15 cellular contexts compared by ENCODE assay signal in the genomic region with DNA sequence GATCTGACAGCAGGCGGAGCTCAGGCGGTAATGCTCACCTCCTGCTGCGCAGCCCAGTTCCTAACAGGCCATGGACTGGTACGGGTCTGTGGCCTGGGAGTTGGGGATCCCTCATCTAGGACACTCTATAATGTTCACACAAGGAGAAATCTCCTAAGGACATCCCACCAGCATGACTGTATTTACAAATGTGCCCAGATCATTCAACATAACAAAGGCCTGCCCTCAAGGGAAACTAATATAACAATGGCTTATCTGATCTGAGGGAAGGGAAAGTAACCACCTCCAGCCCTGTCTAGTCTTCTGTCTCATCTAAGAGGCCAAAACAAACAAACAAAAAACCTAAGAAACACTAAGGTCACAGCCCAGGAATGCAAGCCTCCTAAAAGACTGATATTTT.
DNase-seq lines count a peak whose midpoint lies in the region; ATAC-seq, FAIRE-seq and TF ChIP-seq lines count a peak whose summit lies in the region.
"Had no signal": no experiment of that assay in that cellular context is flagged by ENCODE, and none has a peak within 500 bp of the region (broad histone marks: within the 10 kb centered on the region; RNA-seq: fewer than 3 reads in every experiment).

No MANE protein-coding gene starts in this region.

- no peak overlapping the region for H3K9ac ChIP-seq in IMR-90 (ENCODE audit: low read depth, low read length)
- no peak overlapping the region for H3K9ac ChIP-seq in mammary epithelial cell (ENCODE audit: insufficient read depth, low read length)
- H3K9ac ChIP-seq in kidney (ENCODE audit: low read length in 2 of 2) = no peak overlapping the region

- no peak overlapping the region for H3K14ac ChIP-seq in IMR-90 (replicated peaks; ENCODE audit: low read depth, low read length)

- no peak overlapping the region for H2BK120ac ChIP-seq in IMR-90 (ENCODE audit: low read depth, low read length)

- H3K4me2 ChIP-seq in IMR-90 (ENCODE audit: low read depth, low read length) (no peak overlapping the region), mammary epithelial cell (ENCODE audit: insufficient read depth, low read depth, low read length) (no peak overlapping the region)

- H2BK5ac ChIP-seq in IMR-90 (ENCODE audit: low read depth, low read length, poor library complexity, severe bottlenecking) = no peak overlapping the region

- H2AK5ac ChIP-seq in IMR-90 (ENCODE audit: low read depth, low read length) = no peak overlapping the region

- H3K27ac ChIP-seq in IMR-90 (ENCODE audit: insufficient read depth, low read length) (no peak overlapping the region), mammary epithelial cell (ENCODE audit: insufficient read depth, low read depth, low read length) (no peak overlapping the region), kidney (ENCODE audit: low read depth in 2 of 2, low read length in 2 of 2) (no peak overlapping the region)

- no peak overlapping the region for H3K23ac ChIP-seq in IMR-90 (ENCODE audit: low read depth, low read length)

- no peak overlapping the region for H4K5ac ChIP-seq in IMR-90 (ENCODE audit: low read depth, low read length)

- H3K4me3 ChIP-seq in IMR-90 (ENCODE audit: insufficient read depth, low read depth, low read length) = no peak overlapping the region
- no peak overlapping the region for H3K4me3 ChIP-seq in mammary epithelial cell (replicated peaks in 1 of 3; ENCODE audit: insufficient read depth in 1 of 3, low read depth in 2 of 3, low read length in 3 of 3)
- no peak overlapping the region for H3K4me3 ChIP-seq in kidney (ENCODE audit: low read length in 2 of 2)

- H4K20me1 ChIP-seq in IMR-90 (ENCODE audit: insufficient read depth, low read length) (no peaks in the 10 kb centered on the region), mammary epithelial cell (ENCODE audit: insufficient read depth, low read length) (no peaks in the 10 kb centered on the region)

- no peak overlapping the region for H4K8ac ChIP-seq in IMR-90 (ENCODE audit: low read depth in 2 of 2, low read length in 2 of 2)

- POLR2A ChIA-PET in IMR-90 (lab: Charles Lee; ENCODE audit: unreplicated experiment) = no interaction called here

- no peak for TF ChIP-seq RAD21 in IMR-90 (IDR thresholded peaks at IDR 0.05; ENCODE audit: low read length)

- dilution Hi-C loops in IMR-90 (cut with HindIII; ENCODE audit: low sequenced_read_pairs, unreplicated experiment) (no loop called here), mammary epithelial cell (cut with HindIII; ENCODE audit: low sequenced_read_pairs) (no loop called here)

- CTCF ChIA-PET in IMR-90 (lab: Yijun Ruan, JAX) = no interaction called here
- CTCF ChIA-PET in mammary epithelial cell (lab: Charles Lee; ENCODE audit: low non-redundant PET) = no interaction called here

- no peak overlapping the region for H3K56ac ChIP-seq in IMR-90 (ENCODE audit: extremely low read depth, insufficient read depth, low read length)

- H2AK9ac ChIP-seq in IMR-90 (replicated peaks; ENCODE audit: low read depth, low read length, poor library complexity) = no peak overlapping the region

- H3K79me1 ChIP-seq in IMR-90 (ENCODE audit: low read depth in 1 of 2, low read length in 2 of 2) = no peaks in the 10 kb centered on the region; a peak in 1 of 4 replicates

- H3K27me3 ChIP-seq in IMR-90 (ENCODE audit: control insufficient read depth, insufficient read depth, low read length) = no peaks in the 10 kb centered on the region
- H3K27me3 ChIP-seq in mammary epithelial cell (ENCODE audit: insufficient read depth, low read length) = no peaks in the 10 kb centered on the region

- TF ChIP-seq CTCF in IMR-90 (conservative IDR thresholded peaks at IDR 0.05; ENCODE audit: low read depth, low read length) = no peak
- TF ChIP-seq CTCF in mammary epithelial cell (conservative IDR thresholded peaks at IDR 0.05 in 1 of 2, IDR thresholded peaks at IDR 0.05 in 1 of 2; ENCODE audit: extremely low read depth in 1 of 2, insufficient read depth in 1 of 2, low read depth in 1 of 2, low read length in 2 of 2) = no peak
- TF ChIP-seq CTCF in kidney (IDR thresholded peaks at IDR 0.05; ENCODE audit: borderline replicate concordance, extremely low read depth, insufficient read depth) = no peak

- H3K36me3 ChIP-seq in IMR-90 (ENCODE audit: control insufficient read depth, insufficient read depth, low read length) (no peaks in the 10 kb centered on the region), mammary epithelial cell (ENCODE audit: insufficient read depth, low read length) (no peaks in the 10 kb centered on the region), kidney (ENCODE audit: control insufficient read depth in 1 of 2, insufficient read depth in 2 of 2, low read length in 2 of 2) (no peaks in the 10 kb centered on the region)

- no peak overlapping the region for H2BK20ac ChIP-seq in IMR-90 (ENCODE audit: low read depth, low read length)

- no CpG with 5 or more reads among the region's 4 CpGs for WGBS in IMR-90 (ENCODE audit: extremely low coverage in 2 of 2, insufficient read length in 1 of 2), 2 experiments
- WGBS in mammary epithelial cell (ENCODE audit: low coverage, missing lambda C conversion rate) = 100% methylated on average over 4 of the region's 4 CpGs

- H2AFZ ChIP-seq in IMR-90 (replicated peaks; ENCODE audit: low read length, poor library complexity) = no peak overlapping the region
- no peak overlapping the region for H2AFZ ChIP-seq in mammary epithelial cell (ENCODE audit: low read depth, low read length)

- intact Hi-C loops in IMR-90 (cut with micrococcal nuclease) = no loop called here
- intact Hi-C loops in mammary epithelial cell (cut with micrococcal nuclease) = no loop called here
- intact Hi-C loops in kidney (cut with DNase I) = no loop called here
- intact Hi-C loops in left ventricle myocardium superior (cut with micrococcal nuclease) = no loop called here

- in situ Hi-C loops in Caki2 (cut with HindIII; ENCODE audit: low pct_unique_long_range_greater_than_20kb, low sequenced_read_pairs) = no loop called here
- in situ Hi-C loops in IMR-90 (cut with MboI; ENCODE audit: low sequenced_read_pairs) = no loop called here
- in situ Hi-C loops in mammary epithelial cell (cut with MboI; ENCODE audit: low sequenced_read_pairs in 2 of 2) = no loop called here

- no peak for TF ChIP-seq POLR2A in IMR-90 (IDR thresholded peaks at IDR 0.05; ENCODE audit: low read depth, low read length)

- no TSS peak for BruUV-seq in IMR-90 (replicated peaks; lab: Mats Ljungman, UMichigan)
- BruUV-seq in mammary epithelial cell (replicated peaks; lab: Mats Ljungman, UMichigan) = no TSS peak

- no peak overlapping the region for H3K18ac ChIP-seq in IMR-90 (ENCODE audit: low read depth, low read length)

- H3K4ac ChIP-seq in IMR-90 (ENCODE audit: low read depth, low read length) = no peak overlapping the region

- no peaks in the 10 kb centered on the region for H3K79me2 ChIP-seq in mammary epithelial cell (ENCODE audit: insufficient read depth, low read length)

- FAIRE-seq in kidney (lab: Jason Lieb, UNC) = no peak

- no peaks in the 10 kb centered on the region for H3K9me3 ChIP-seq in IMR-90 (ENCODE audit: control insufficient read depth, insufficient read depth, low read length)
- no peaks in the 10 kb centered on the region for H3K9me3 ChIP-seq in mammary epithelial cell (replicated peaks; ENCODE audit: insufficient read depth, low read length)
- H3K9me3 ChIP-seq in kidney (ENCODE audit: control insufficient read depth in 1 of 2, low read length in 2 of 2) = no peaks in the 10 kb centered on the region

- H4K91ac ChIP-seq in IMR-90 (ENCODE audit: insufficient read depth, low read depth, low read length) = no peak overlapping the region

- H3K4me1 ChIP-seq in IMR-90 (ENCODE audit: control insufficient read depth, insufficient read depth, low read length) = peaks cover 3% of the 10 kb centered on the region; the same call in 1 of the 2 replicates
- peaks cover 8% of the 10 kb centered on the region for H3K4me1 ChIP-seq in mammary epithelial cell (ENCODE audit: insufficient read depth, low read length)
- H3K4me1 ChIP-seq in kidney (ENCODE audit: control insufficient read depth in 1 of 2, insufficient read depth in 1 of 2, low read depth in 1 of 2, low read length in 2 of 2) = no peaks in the 10 kb centered on the region

- no peak overlapping the region for H2BK15ac ChIP-seq in IMR-90 (ENCODE audit: low read depth, low read length)

- peak; percentile 83 for DNase-seq in Caki2 (ENCODE audit: low read depth)
- DNase-seq in IMR-90 = peak; percentile 34
- DNase-seq in mammary epithelial cell = peak; percentile 64
- DNase-seq in kidney = peak; percentile 22
- DNase-seq in GF-D8 (lab: John Stamatoyannopoulos, UW) = no peak
- no peak for DNase-seq in pons (ENCODE audit: low spot score)
- no peak for DNase-seq in left ventricle myocardium superior
- DNase-seq: AML-193; DMS79; effector memory CD4-positive, alpha-beta T cell; hippocampal formation; NCI-H510A; stimulated activated CD4-positive, alpha-beta T cell treated with anti-CD3 and anti-CD28 coated beads, Interleukin-4, amount 100 ng/mL, for 4 hours; stimulated activated naive CD8-positive, alpha-beta T cell treated with anti-CD3 and anti-CD28 coated beads, Interleukin-15, Interleukin-2, amounts not matched to agents 100 U/mL and 50 U/mL, for 24 hours had no signal

- ATAC-seq in IMR-90 (ENCODE audit: low read depth) (peak; percentile 32), left ventricle myocardium superior (no peak), HG03439 (IDR thresholded peaks at IDR 0.05; ENCODE audit: unreplicated experiment) (no peak)
- ATAC-seq: stimulated activated naive CD8-positive, alpha-beta T cell treated with anti-CD3 and anti-CD28 coated beads, Interleukin-15, Interleukin-2, amounts not matched to agents 100 U/mL and 50 U/mL, for 24 hours had no signal

- 0 out of 2 replicates have a peak, but pooled peaks cover 5% of the 10 kb centered on the region for H3K9me1 ChIP-seq in IMR-90 (ENCODE audit: insufficient read depth, low read length)

TF ChIP-seq in IMR-90, 13 proteins besides CTCF, POLR2A, EP300 and RAD21 (continues in another document):
- no peak for TF ChIP-seq RCOR1 (IDR thresholded peaks at IDR 0.05; ENCODE audit: insufficient replicate concordance, low read length)
- TF ChIP-seq, protein P1, sequence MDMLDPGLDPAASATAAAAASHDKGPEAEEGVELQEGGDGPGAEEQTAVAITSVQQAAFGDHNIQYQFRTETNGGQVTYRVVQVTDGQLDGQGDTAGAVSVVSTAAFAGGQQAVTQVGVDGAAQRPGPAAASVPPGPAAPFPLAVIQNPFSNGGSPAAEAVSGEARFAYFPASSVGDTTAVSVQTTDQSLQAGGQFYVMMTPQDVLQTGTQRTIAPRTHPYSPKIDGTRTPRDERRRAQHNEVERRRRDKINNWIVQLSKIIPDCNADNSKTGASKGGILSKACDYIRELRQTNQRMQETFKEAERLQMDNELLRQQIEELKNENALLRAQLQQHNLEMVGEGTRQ (IDR thresholded peaks at IDR 0.05; ENCODE audit: low read depth, low read length) = no peak
- TF ChIP-seq SMC3 (IDR thresholded peaks at IDR 0.05; ENCODE audit: low read depth, low read length) = no peak
- no peak for TF ChIP-seq CEBPB (IDR thresholded peaks at IDR 0.05; ENCODE audit: low read depth, low read length)
- no peak for TF ChIP-seq CHD1 (IDR thresholded peaks at IDR 0.05; ENCODE audit: low read depth, low read length)

Comparison
In these comparisons a context has a peak if more than half of its experiments do, and no peak if none do; other contexts are left out.
1. DNase-seq: peak in Caki2 (single experiment), IMR-90 (single experiment), mammary epithelial cell (single experiment) and kidney (single experiment); none in GF-D8 (single experiment), pons (single experiment) and left ventricle myocardium superior (single experiment).